8 cellular contexts compared by ENCODE assay signal in the genomic region with DNA sequence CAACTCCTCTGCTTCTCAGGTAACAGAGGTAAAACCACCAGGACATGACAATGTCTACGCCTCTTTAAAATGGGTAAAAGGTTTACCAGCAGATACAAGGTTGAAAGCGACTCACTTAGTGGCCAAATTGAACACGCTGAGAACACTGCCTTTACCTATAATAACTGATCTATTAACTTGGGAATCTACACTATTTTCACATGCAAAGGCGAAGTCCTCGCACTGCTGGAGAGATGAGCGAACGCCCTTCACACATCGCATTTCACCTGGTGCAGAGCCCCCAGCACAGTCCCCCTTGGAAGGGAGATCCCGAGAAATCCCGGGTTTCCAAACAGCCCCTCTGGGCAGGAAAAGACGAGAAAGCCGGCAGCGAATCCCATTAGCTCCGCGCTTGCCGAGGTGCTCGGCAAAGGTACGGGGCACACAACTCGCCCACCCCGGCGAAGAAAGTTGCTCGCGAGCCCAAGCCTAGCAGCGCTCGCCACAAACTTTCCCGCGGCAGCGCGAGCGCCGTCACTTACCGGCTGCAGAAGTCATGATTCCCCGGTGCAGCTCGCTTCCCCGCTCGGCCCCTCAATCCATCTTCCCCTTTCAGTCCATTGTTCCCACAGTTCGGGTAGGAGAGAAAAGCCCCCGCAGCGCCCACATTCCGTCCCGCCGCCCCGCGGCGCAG. TPM values are rescaled to one million over a fixed set of nuclear protein-coding genes. Genes with fewer than 3 reads are reported as not detected.
DNase-seq lines count a peak whose midpoint lies in the region; ATAC-seq and TF ChIP-seq lines count a peak whose summit lies in the region.

No MANE protein-coding gene starts in this region.

- H3K36me3 ChIP-seq in HCT116 (ENCODE audit: control insufficient read depth in 1 of 2, insufficient read depth in 2 of 2, low read length in 2 of 2) (no peaks in the 10 kb centered on the region; a peak in 1 of 4 replicates), kidney epithelial cell (ENCODE audit: control insufficient read depth, insufficient read depth, low read length) (no peaks in the 10 kb centered on the region), stomach (no peaks in the 10 kb centered on the region)

- in situ Hi-C loops in astrocyte of the cerebellum (cut with HindIII; ENCODE audit: low sequenced_read_pairs): no loop called here

- H3K79me2 ChIP-seq in HCT116 (ENCODE audit: insufficient read depth, low read length): peaks cover 92% of the 10 kb centered on the region

- RAD21 ChIA-PET in HCT116 (lab: Charles Lee; ENCODE audit: low non-redundant PET in 1 of 2, low total read pairs in 2 of 2, uncharacterized antibody in 2 of 2, unreplicated experiment in 2 of 2): interaction anchor here (1.5 kb wide), 3 partner anchors 43 to 100 kb away, joined by 4 to 19 read pairs (median 15); no protein-coding TSS in a partner anchor

- TF ChIP-seq POLR2A in HCT116 (IDR thresholded peaks at IDR 0.05; ENCODE audit: borderline replicate concordance, extremely low read depth, insufficient read depth, insufficient read length): no peak
- no peak for TF ChIP-seq POLR2A in NB4 (IDR thresholded peaks at IDR 0.05; ENCODE audit: extremely low read depth, insufficient read length)
- no peak for TF ChIP-seq POLR2A in stomach (IDR thresholded peaks at IDR 0.05)

- H3K9me3 ChIP-seq in HCT116 (ENCODE audit: control insufficient read depth in 1 of 2, insufficient read depth in 1 of 2, low read depth in 1 of 2, low read length in 2 of 2) (no peaks in the 10 kb centered on the region), stomach (no peaks in the 10 kb centered on the region)

- BruUV-seq in HCT116 (replicated peaks; lab: Mats Ljungman, UMichigan): TSS peak; percentile 53

- no peak for TF ChIP-seq EP300 in stomach (IDR thresholded peaks at IDR 0.05)

- no peaks in the 10 kb centered on the region for H3K9me2 ChIP-seq in HCT116 (ENCODE audit: insufficient read depth)

- TF ChIP-seq CTCF in HCT116 (IDR thresholded peaks at IDR 0.05 in 2 of 3, conservative IDR thresholded peaks at IDR 0.05 in 1 of 3; ENCODE audit: borderline replicate concordance in 1 of 3, insufficient read depth in 1 of 3, low read depth in 2 of 3, low read length in 2 of 3) (no peak), NB4 (IDR thresholded peaks at IDR 0.05; ENCODE audit: low read depth, low read length) (no peak), astrocyte of the cerebellum (IDR thresholded peaks at IDR 0.05; ENCODE audit: low read depth, low read length, missing control alignments) (no peak), kidney epithelial cell (IDR thresholded peaks at IDR 0.05; ENCODE audit: insufficient read depth, low read length, poor library complexity, severe bottlenecking) (no peak), stomach (IDR thresholded peaks at IDR 0.05) (no peak)

- DNase-seq in SIG-M5 treated with dmso at 0.1 percent for 504 hours (lab: John Stamatoyannopoulos, UW; ENCODE audit: unreplicated experiment) (peak; percentile 73), SIG-M5 (lab: John Stamatoyannopoulos, UW) (no peak), HCT116 (ENCODE audit: low read depth, low spot score) (no peak), NB4 (ENCODE audit: low read depth) (no peak), astrocyte of the cerebellum (ENCODE audit: low read depth) (no peak), kidney epithelial cell (ENCODE audit: low read depth) (no peak), stomach (no peak), HEK293T (ENCODE audit: extremely low spot score) (no peak)

- TF ChIP-seq RAD21 in HCT116 (IDR thresholded peaks at IDR 0.05; ENCODE audit: low read depth): no peak

- H3K4me1 ChIP-seq in HCT116 (ENCODE audit: control insufficient read depth in 1 of 2, insufficient read depth in 2 of 2, low read length in 2 of 2) (peaks cover 3 to 27% of the 10 kb centered on the region in 2 experiments; a peak in 2 of 4 replicates), stomach (peaks cover 0 to 60% (median 24%) of the 10 kb centered on the region in 4 donors)

- intact Hi-C loops in HCT116 (cut with micrococcal nuclease): loop anchor here (1.0 to 2.0 kb wide), 4 partner anchors 34 to 317 kb away; a partner anchor contains a TSS
- intact Hi-C loops in stomach (cut with DNase I; ENCODE audit: low total_unique reads): no loop called here

- H3K27me3 ChIP-seq in HCT116 (ENCODE audit: insufficient read depth, low read length) (no peaks in the 10 kb centered on the region), kidney epithelial cell (ENCODE audit: control insufficient read depth, insufficient read depth, low read length) (no peaks in the 10 kb centered on the region), stomach (no peaks in the 10 kb centered on the region)

- H3K27ac ChIP-seq in HCT116 (ENCODE audit: low read depth, low read length) (peak overlapping the region; percentile 73), stomach (peak overlapping the region; percentile 91 to 99 (median 95))

- peak overlapping the region; percentile 83 for H3K4me2 ChIP-seq in HCT116 (ENCODE audit: low read length)

- CTCF ChIA-PET in HCT116 (lab: Charles Lee) (interaction anchor here (0.9 to 1.7 kb wide), 6 partner anchors 13 to 358 kb away, joined by 3 to 27 read pairs (median 4); a partner anchor contains a TSS), HEK293T (lab: Yijun Ruan, JAX) (interaction anchor here (1.5 kb wide), 1 partner anchor 17 kb away, joined by 4 read pairs; no protein-coding TSS in a partner anchor)

- peak; percentile 25 for ATAC-seq in HCT116

- no peak overlapping the region for H2AFZ ChIP-seq in HCT116 (ENCODE audit: low read depth, low read length, poor library complexity, severe bottlenecking)

- H4K20me1 ChIP-seq in HCT116 (ENCODE audit: insufficient read depth): no peaks in the 10 kb centered on the region

- H3K4me3 ChIP-seq in HCT116 (replicated peaks in 1 of 2; ENCODE audit: low read depth in 1 of 2, low read length in 2 of 2): peak overlapping the region; percentile 73 to 83
- H3K4me3 ChIP-seq in NB4 (ENCODE audit: low read depth, low read length): peak overlapping the region; percentile 79
- peak overlapping the region; percentile 86 for H3K4me3 ChIP-seq in astrocyte of the cerebellum (ENCODE audit: low read depth, low read length)
- H3K4me3 ChIP-seq in kidney epithelial cell (ENCODE audit: low read depth, low read length): peak overlapping the region; percentile 94
- H3K4me3 ChIP-seq in stomach: peak overlapping the region; percentile 75 to 80 (median 78)

- WGBS in stomach, 5 donors: 0 to 1% (median 0%) methylated on average over 37 to 45 of the region's 45 CpGs

- peak overlapping the region; percentile 72 for H3K9ac ChIP-seq in HCT116 (ENCODE audit: low read length)

- POLR2A ChIA-PET in HCT116 (lab: Charles Lee): interaction anchor here (0.8 to 1.5 kb wide), 7 partner anchors 9 to 99 kb away, joined by 3 to 7 read pairs (median 5); no protein-coding TSS in a partner anchor
- POLR2A ChIA-PET in HEK293T (lab: Yijun Ruan, JAX): interaction anchor here (0.6 to 1.4 kb wide), 14 partner anchors 11 to 322 kb away, joined by 3 to 9 read pairs (median 3); a partner anchor contains a TSS

TF ChIP-seq in HCT116, 20 proteins besides CTCF, POLR2A, EP300 and RAD21:
- TF ChIP-seq FOSL1 (IDR thresholded peaks at IDR 0.05; ENCODE audit: low read depth) (no peak), CEBPB (IDR thresholded peaks at IDR 0.05; ENCODE audit: low read depth) (no peak), EZH2 (IDR thresholded peaks at IDR 0.05) (no peak)
- TF ChIP-seq, protein P1, sequence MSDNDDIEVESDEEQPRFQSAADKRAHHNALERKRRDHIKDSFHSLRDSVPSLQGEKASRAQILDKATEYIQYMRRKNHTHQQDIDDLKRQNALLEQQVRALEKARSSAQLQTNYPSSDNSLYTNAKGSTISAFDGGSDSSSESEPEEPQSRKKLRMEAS (IDR thresholded peaks at IDR 0.05): peak; percentile 24; the same call in 1 of the 2 replicates

TF ChIP-seq in HEK293T, 16 proteins besides CTCF, POLR2A, EP300 and RAD21:
- TF ChIP-seq, protein P2, sequence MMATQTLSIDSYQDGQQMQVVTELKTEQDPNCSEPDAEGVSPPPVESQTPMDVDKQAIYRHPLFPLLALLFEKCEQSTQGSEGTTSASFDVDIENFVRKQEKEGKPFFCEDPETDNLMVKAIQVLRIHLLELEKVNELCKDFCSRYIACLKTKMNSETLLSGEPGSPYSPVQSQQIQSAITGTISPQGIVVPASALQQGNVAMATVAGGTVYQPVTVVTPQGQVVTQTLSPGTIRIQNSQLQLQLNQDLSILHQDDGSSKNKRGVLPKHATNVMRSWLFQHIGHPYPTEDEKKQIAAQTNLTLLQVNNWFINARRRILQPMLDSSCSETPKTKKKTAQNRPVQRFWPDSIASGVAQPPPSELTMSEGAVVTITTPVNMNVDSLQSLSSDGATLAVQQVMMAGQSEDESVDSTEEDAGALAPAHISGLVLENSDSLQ (IDR thresholded peaks at IDR 0.05): no peak
- no peak for TF ChIP-seq SP1 (IDR thresholded peaks at IDR 0.05)
- no peak for TF ChIP-seq TARDBP (IDR thresholded peaks at IDR 0.05)
- TF ChIP-seq CTBP1 (IDR thresholded peaks at IDR 0.05; ENCODE audit: borderline replicate concordance): no peak
- no peak for TF ChIP-seq LEF1 (IDR thresholded peaks at IDR 0.05; ENCODE audit: borderline replicate concordance)
- TF ChIP-seq FOXA1 (IDR thresholded peaks at IDR 0.05): no peak
- TF ChIP-seq BHLHE40 (IDR thresholded peaks at IDR 0.05; ENCODE audit: borderline replicate concordance): no peak
- no peak for TF ChIP-seq NFRKB (IDR thresholded peaks at IDR 0.05)
- TF ChIP-seq SUZ12 (IDR thresholded peaks at IDR 0.05): no peak

RNA-seq across cellular contexts. Expression of a gene that starts 0.4 kb away (rescaled TPM):
- 18.2 TPM for total RNA-seq in HCT116 (2021; ENCODE audit: unreplicated experiment)
- 6.4 and 6.8 TPM in 2 replicates for polyA plus RNA-seq in HCT116 (2012)
- total RNA-seq in kidney epithelial cell: 31.5 and 40.9 TPM in 2 replicates
- total RNA-seq in stomach: 10 to 100 TPM in 3 of 5 donors, 1 to 10 TPM in 2; 4.5 to 16.3 (median 11.6) TPM
- 1 to 10 TPM in 2 of 3 donors, under 1 TPM in 1; 0.92 to 1.5 (median 1.5) TPM for polyA plus RNA-seq in stomach

RNA-seq across cellular contexts. Expression of a gene that starts 0.8 kb away (rescaled TPM):
- total RNA-seq in HCT116 (2021; ENCODE audit: unreplicated experiment): 46.4 TPM
- polyA plus RNA-seq in HCT116 (2012): 15.9 and 22.7 TPM in 2 replicates
- 82.6 and 82.7 TPM in 2 replicates for total RNA-seq in kidney epithelial cell
- 100 to 1,000 TPM in 2 of 5 donors, 10 to 100 TPM in 3; 40.8 to 165 (median 59.4) TPM for total RNA-seq in stomach
- polyA plus RNA-seq in stomach: 10 to 100 TPM; 11.0 to 22.6 (median 14.7) TPM
